2 cellular contexts compared by ENCODE assay signal in the genomic region with DNA sequence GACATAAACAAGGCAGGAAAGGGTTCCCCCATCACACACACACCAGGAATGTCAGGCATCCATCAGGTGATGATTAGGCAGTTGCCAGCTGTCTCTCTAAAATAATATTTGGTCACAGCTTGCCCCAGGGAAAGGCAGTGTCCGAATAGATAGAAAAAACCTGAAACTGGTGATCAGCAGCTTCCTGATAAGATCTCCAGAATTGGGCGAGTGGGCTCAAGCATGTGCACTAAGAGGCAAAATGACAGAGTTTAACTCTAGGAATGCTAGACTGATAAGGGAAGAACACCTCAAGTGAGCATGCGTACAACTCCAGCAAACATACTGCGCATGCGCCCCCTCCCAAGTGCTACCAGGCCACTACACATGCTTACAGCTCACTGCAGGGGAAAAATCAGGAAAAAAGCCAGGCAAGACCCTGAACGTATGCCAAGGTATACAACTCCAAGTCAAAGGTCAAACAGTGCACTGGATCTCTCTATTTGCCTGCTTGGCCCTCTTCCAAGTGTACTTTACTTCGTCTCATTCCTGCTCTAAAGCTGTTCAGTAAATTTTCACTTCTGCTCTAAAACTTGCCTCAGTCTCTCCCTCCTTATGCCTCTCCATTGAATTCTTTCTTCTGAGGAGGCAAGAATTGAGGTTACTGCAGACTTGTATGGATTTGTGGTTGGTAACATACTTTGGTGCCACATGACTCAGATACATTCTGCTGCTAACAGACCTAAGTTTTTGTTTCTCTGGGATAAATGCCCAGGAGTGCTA.
TF ChIP-seq lines count a peak whose summit lies in the region.

No MANE protein-coding gene starts in this region.

TF ChIP-seq in K562, 482 proteins besides CTCF, POLR2A, EP300 and RAD21 (continued from another document):
- TF ChIP-seq ZFP91 (CRISPR knock-in tag; IDR thresholded peaks at IDR 0.05) (no peak), ARNT (IDR thresholded peaks at IDR 0.05) (no peak), NRF1 (conservative IDR thresholded peaks at IDR 0.05 in 1 of 2, IDR thresholded peaks at IDR 0.05 in 1 of 2) (peak; percentile 66 to 73), CBX8 (IDR thresholded peaks at IDR 0.05; ENCODE audit: borderline replicate concordance, extremely low read depth, low read depth, low read length, poor library complexity, severe bottlenecking) (no peak), BCL6 (CRISPR knock-in tag; IDR thresholded peaks at IDR 0.05) (no peak), NCOA1 (IDR thresholded peaks at IDR 0.05; ENCODE audit: low read depth) (no peak), ZNF445 (CRISPR knock-in tag; IDR thresholded peaks at IDR 0.05; ENCODE audit: low read depth) (no peak), GTF2F1 (IDR thresholded peaks at IDR 0.05; ENCODE audit: low read depth, low read length) (no peak), SPI1 (IDR thresholded peaks at IDR 0.05; ENCODE audit: borderline replicate concordance, low read depth, low read length) (no peak), DNMT1 (IDR thresholded peaks at IDR 0.05) (no peak), ZFX (CRISPR knock-in tag; IDR thresholded peaks at IDR 0.05) (no peak), GATA2 (CRISPR knock-in tag; IDR thresholded peaks at IDR 0.05) (no peak)
- TF ChIP-seq, protein P1, sequence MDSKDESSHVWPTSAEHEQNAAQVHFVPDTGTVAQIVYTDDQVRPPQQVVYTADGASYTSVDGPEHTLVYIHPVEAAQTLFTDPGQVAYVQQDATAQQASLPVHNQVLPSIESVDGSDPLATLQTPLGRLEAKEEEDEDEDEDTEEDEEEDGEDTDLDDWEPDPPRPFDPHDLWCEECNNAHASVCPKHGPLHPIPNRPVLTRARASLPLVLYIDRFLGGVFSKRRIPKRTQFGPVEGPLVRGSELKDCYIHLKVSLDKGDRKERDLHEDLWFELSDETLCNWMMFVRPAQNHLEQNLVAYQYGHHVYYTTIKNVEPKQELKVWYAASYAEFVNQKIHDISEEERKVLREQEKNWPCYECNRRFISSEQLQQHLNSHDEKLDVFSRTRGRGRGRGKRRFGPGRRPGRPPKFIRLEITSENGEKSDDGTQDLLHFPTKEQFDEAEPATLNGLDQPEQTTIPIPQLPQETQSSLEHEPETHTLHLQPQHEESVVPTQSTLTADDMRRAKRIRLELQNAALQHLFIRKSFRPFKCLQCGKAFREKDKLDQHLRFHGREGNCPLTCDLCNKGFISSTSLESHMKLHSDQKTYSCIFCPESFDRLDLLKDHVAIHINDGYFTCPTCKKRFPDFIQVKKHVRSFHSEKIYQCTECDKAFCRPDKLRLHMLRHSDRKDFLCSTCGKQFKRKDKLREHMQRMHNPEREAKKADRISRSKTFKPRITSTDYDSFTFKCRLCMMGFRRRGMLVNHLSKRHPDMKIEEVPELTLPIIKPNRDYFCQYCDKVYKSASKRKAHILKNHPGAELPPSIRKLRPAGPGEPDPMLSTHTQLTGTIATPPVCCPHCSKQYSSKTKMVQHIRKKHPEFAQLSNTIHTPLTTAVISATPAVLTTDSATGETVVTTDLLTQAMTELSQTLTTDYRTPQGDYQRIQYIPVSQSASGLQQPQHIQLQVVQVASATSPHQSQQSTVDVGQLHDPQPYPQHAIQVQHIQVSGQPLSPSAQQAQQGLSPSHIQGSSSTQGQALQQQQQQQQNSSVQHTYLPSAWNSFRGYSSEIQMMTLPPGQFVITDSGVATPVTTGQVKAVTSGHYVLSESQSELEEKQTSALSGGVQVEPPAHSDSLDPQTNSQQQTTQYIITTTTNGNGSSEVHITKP (IDR thresholded peaks at IDR 0.05; ENCODE audit: partially characterized antibody) = no peak

TF ChIP-seq in HepG2, 621 proteins besides CTCF, POLR2A, EP300 and RAD21 (continued from another document and continues in another):
- TF ChIP-seq NFAT5 (CRISPR knock-in tag; IDR thresholded peaks at IDR 0.05) (no peak), NCOA5 (CRISPR knock-in tag; IDR thresholded peaks at IDR 0.05) (no peak), SAFB2 (CRISPR knock-in tag; IDR thresholded peaks at IDR 0.05; ENCODE audit: borderline replicate concordance, low read depth) (no peak), TFDP1 (CRISPR knock-in tag; IDR thresholded peaks at IDR 0.05; ENCODE audit: borderline replicate concordance) (peak; percentile 47; the same call in 1 of the 2 replicates), ZNF335 (CRISPR knock-in tag; IDR thresholded peaks at IDR 0.05) (0 out of 2 replicates have a peak, but pooled peaks have one; percentile 46), ISL2 (CRISPR knock-in tag; IDR thresholded peaks at IDR 0.05) (peak; percentile 67; the same call in 1 of the 2 replicates), ZNF460 (CRISPR knock-in tag; IDR thresholded peaks at IDR 0.05; ENCODE audit: borderline replicate concordance) (no peak), NFYB (CRISPR knock-in tag; IDR thresholded peaks at IDR 0.05) (no peak), ARID3A (IDR thresholded peaks at IDR 0.05; ENCODE audit: low read depth, low read length) (no peak), ZNF530 (CRISPR knock-in tag; IDR thresholded peaks at IDR 0.05; ENCODE audit: low read depth) (no peak), PPARG (CRISPR knock-in tag; conservative IDR thresholded peaks at IDR 0.05) (peak; percentile 60; the same call in 1 of the 2 replicates), HNRNPK (IDR thresholded peaks at IDR 0.05; ENCODE audit: low read depth, low read length, poor library complexity, severe bottlenecking) (no peak), PAWR (CRISPR knock-in tag; IDR thresholded peaks at IDR 0.05; ENCODE audit: borderline replicate concordance) (no peak), ZSCAN21 (CRISPR knock-in tag; IDR thresholded peaks at IDR 0.05; ENCODE audit: borderline replicate concordance) (no peak), ZNF768 (CRISPR knock-in tag; IDR thresholded peaks at IDR 0.05) (no peak), KDM5A (IDR thresholded peaks at IDR 0.05; ENCODE audit: borderline replicate concordance, low read length) (no peak), ZNF598 (CRISPR knock-in tag; IDR thresholded peaks at IDR 0.05; ENCODE audit: borderline replicate concordance) (no peak), ZFYVE20 (CRISPR knock-in tag; IDR thresholded peaks at IDR 0.05; ENCODE audit: borderline replicate concordance, low read depth) (no peak), ZNF101 (CRISPR knock-in tag; IDR thresholded peaks at IDR 0.05; ENCODE audit: borderline replicate concordance, low read depth) (peak; percentile 29; the same call in 1 of the 2 replicates), EZH2 (conservative IDR thresholded peaks at IDR 0.05; ENCODE audit: low read depth, low read length) (no peak), MTF2 (CRISPR knock-in tag; IDR thresholded peaks at IDR 0.05; ENCODE audit: borderline replicate concordance) (no peak), ZNF597 (CRISPR knock-in tag; IDR thresholded peaks at IDR 0.05) (no peak), ZEB1 (IDR thresholded peaks at IDR 0.05; ENCODE audit: insufficient replicate concordance, low read depth) (no peak)
- TF ChIP-seq, protein P2, sequence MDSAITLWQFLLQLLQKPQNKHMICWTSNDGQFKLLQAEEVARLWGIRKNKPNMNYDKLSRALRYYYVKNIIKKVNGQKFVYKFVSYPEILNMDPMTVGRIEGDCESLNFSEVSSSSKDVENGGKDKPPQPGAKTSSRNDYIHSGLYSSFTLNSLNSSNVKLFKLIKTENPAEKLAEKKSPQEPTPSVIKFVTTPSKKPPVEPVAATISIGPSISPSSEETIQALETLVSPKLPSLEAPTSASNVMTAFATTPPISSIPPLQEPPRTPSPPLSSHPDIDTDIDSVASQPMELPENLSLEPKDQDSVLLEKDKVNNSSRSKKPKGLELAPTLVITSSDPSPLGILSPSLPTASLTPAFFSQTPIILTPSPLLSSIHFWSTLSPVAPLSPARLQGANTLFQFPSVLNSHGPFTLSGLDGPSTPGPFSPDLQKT (CRISPR knock-in tag; IDR thresholded peaks at IDR 0.05; ENCODE audit: borderline replicate concordance) = no peak
- TF ChIP-seq, protein P3, sequence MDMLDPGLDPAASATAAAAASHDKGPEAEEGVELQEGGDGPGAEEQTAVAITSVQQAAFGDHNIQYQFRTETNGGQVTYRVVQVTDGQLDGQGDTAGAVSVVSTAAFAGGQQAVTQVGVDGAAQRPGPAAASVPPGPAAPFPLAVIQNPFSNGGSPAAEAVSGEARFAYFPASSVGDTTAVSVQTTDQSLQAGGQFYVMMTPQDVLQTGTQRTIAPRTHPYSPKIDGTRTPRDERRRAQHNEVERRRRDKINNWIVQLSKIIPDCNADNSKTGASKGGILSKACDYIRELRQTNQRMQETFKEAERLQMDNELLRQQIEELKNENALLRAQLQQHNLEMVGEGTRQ (IDR thresholded peaks at IDR 0.05; ENCODE audit: low read depth, low read length) = no peak
- TF ChIP-seq, protein P3 (CRISPR knock-in tag; IDR thresholded peaks at IDR 0.05; ENCODE audit: borderline replicate concordance) = no peak
- TF ChIP-seq, protein P4, sequence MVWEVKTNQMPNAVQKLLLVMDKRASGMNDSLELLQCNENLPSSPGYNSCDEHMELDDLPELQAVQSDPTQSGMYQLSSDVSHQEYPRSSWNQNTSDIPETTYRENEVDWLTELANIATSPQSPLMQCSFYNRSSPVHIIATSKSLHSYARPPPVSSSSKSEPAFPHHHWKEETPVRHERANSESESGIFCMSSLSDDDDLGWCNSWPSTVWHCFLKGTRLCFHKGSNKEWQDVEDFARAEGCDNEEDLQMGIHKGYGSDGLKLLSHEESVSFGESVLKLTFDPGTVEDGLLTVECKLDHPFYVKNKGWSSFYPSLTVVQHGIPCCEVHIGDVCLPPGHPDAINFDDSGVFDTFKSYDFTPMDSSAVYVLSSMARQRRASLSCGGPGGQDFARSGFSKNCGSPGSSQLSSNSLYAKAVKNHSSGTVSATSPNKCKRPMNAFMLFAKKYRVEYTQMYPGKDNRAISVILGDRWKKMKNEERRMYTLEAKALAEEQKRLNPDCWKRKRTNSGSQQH (CRISPR knock-in tag; IDR thresholded peaks at IDR 0.05; ENCODE audit: low read depth) = no peak
- TF ChIP-seq, protein P5, sequence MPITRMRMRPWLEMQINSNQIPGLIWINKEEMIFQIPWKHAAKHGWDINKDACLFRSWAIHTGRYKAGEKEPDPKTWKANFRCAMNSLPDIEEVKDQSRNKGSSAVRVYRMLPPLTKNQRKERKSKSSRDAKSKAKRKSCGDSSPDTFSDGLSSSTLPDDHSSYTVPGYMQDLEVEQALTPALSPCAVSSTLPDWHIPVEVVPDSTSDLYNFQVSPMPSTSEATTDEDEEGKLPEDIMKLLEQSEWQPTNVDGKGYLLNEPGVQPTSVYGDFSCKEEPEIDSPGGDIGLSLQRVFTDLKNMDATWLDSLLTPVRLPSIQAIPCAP (CRISPR knock-in tag; IDR thresholded peaks at IDR 0.05; ENCODE audit: low read depth) = no peak
